In genomic region chr17:80263253-80264047, GRCh38 we compare ENCODE assay signal across 8 cellular contexts. TPM values are rescaled to one million over a fixed set of nuclear protein-coding genes. Genes with fewer than 3 reads are reported as not detected.
DNase-seq lines count a peak whose midpoint lies in the region; ATAC-seq and FAIRE-seq lines count a peak whose summit lies in the region.

No MANE protein-coding gene starts in this region.

- DNase-seq in ELR (ENCODE audit: low read depth) (peak; percentile 84), NCI-H1694 (lab: John Stamatoyannopoulos, UW) (peak; percentile 93), HTR-8/SVneo (ENCODE audit: insufficient read length, low spot score) (no peak)
- peak; percentile 97 for DNase-seq in activated CD4-positive, alpha-beta T cell treated with anti-CD3 and anti-CD28 coated beads, Interleukin-2, amount 10 ng/mL, durations not matched to agents 24 days and 14 days
- peak; percentile 67 to 84 (median 71) for DNase-seq in effector memory CD4-positive, alpha-beta T cell
- DNase-seq in stimulated activated CD8-positive, alpha-beta memory T cell treated with anti-CD3 and anti-CD28 coated beads, Interleukin-7, amount 100 ng/mL, for 48 hours (ENCODE audit: extremely low read depth in 1 of 2, low read depth in 1 of 2): peak; percentile 71 to 88

- H3K27me3 ChIP-seq in effector memory CD4-positive, alpha-beta T cell (replicated peaks; ENCODE audit: control insufficient read depth, insufficient read depth, low read length, poor library complexity, severe bottlenecking): no peaks in the 10 kb centered on the region
- H3K27me3 ChIP-seq in muscle layer of colon (ENCODE audit: control insufficient read depth in 1 of 2, insufficient read depth in 2 of 2, low read length in 2 of 2): no peaks in the 10 kb centered on the region

- peak overlapping the region; percentile 99 for H3K4me3 Mint-ChIP-seq in activated CD4-positive, alpha-beta T cell treated with anti-CD3 and anti-CD28 coated beads, Interleukin-2, amount 10 ng/mL, durations not matched to agents 24 days and 14 days

- H3K4me1 ChIP-seq in effector memory CD4-positive, alpha-beta T cell (ENCODE audit: control insufficient read depth, insufficient read depth, low read length, poor library complexity, severe bottlenecking): peaks cover 47% of the 10 kb centered on the region
- H3K4me1 ChIP-seq in muscle layer of colon (ENCODE audit: insufficient read depth, low read length): peaks cover 33% of the 10 kb centered on the region

- no peak overlapping the region for H3K9ac ChIP-seq in muscle layer of colon (ENCODE audit: low read length)

- no peaks in the 10 kb centered on the region for H3K27me3 Mint-ChIP-seq in activated CD4-positive, alpha-beta T cell treated with anti-CD3 and anti-CD28 coated beads, Interleukin-2, amount 10 ng/mL, durations not matched to agents 24 days and 14 days

- ATAC-seq in GM21825 (IDR thresholded peaks at IDR 0.05; ENCODE audit: unreplicated experiment): peak; percentile 34

- peak overlapping the region; percentile 88 for H3K27ac ChIP-seq in effector memory CD4-positive, alpha-beta T cell (ENCODE audit: insufficient read depth, low read length, poor library complexity, severe bottlenecking)
- peak overlapping the region; percentile 75 for H3K27ac ChIP-seq in muscle layer of colon (ENCODE audit: low read depth, low read length)

- H3K36me3 Mint-ChIP-seq in activated CD4-positive, alpha-beta T cell treated with anti-CD3 and anti-CD28 coated beads, Interleukin-2, amount 10 ng/mL, durations not matched to agents 24 days and 14 days (ENCODE audit: low read depth): peaks cover 36% of the 10 kb centered on the region

- H3K4me3 ChIP-seq in effector memory CD4-positive, alpha-beta T cell (ENCODE audit: insufficient read depth, low read depth, low read length, poor library complexity, severe bottlenecking): peak overlapping the region; percentile 77
- H3K4me3 ChIP-seq in muscle layer of colon (ENCODE audit: low read depth in 1 of 2, low read length in 2 of 2): peak overlapping the region; percentile 38 to 71

- no peaks in the 10 kb centered on the region for H3K9me3 ChIP-seq in effector memory CD4-positive, alpha-beta T cell (ENCODE audit: control insufficient read depth, low read length)
- no peaks in the 10 kb centered on the region for H3K9me3 ChIP-seq in muscle layer of colon (ENCODE audit: low read length)

- no peak for FAIRE-seq in HTR-8/SVneo (lab: Jason Lieb, UNC)

- peak overlapping the region; percentile 97 for H3K27ac Mint-ChIP-seq in activated CD4-positive, alpha-beta T cell treated with anti-CD3 and anti-CD28 coated beads, Interleukin-2, amount 10 ng/mL, durations not matched to agents 24 days and 14 days

- no peaks in the 10 kb centered on the region for H3K9me3 Mint-ChIP-seq in activated CD4-positive, alpha-beta T cell treated with anti-CD3 and anti-CD28 coated beads, Interleukin-2, amount 10 ng/mL, durations not matched to agents 24 days and 14 days

- intact Hi-C loops in activated CD4-positive, alpha-beta T cell treated with anti-CD3 and anti-CD28 coated beads, Interleukin-2, amount 10 ng/mL, durations not matched to agents 24 days and 14 days (cut with micrococcal nuclease): loop anchor here (1.0 to 2.0 kb wide), 2 partner anchors 10 to 45 kb away; no protein-coding TSS in a partner anchor

- H3K36me3 ChIP-seq in effector memory CD4-positive, alpha-beta T cell (ENCODE audit: control insufficient read depth, insufficient read depth, low read length): peaks cover 15% of the 10 kb centered on the region
- H3K36me3 ChIP-seq in muscle layer of colon (ENCODE audit: insufficient read depth, low read length): peaks cover 2% of the 10 kb centered on the region

- H3K4me1 Mint-ChIP-seq in activated CD4-positive, alpha-beta T cell treated with anti-CD3 and anti-CD28 coated beads, Interleukin-2, amount 10 ng/mL, durations not matched to agents 24 days and 14 days: peaks cover 46% of the 10 kb centered on the region

RNA-seq across cellular contexts. Expression of gene RNF213, which starts 2.8 kb away (rescaled TPM):
- 238 and 264 TPM in 2 replicates for total RNA-seq in activated CD4-positive, alpha-beta T cell treated with anti-CD3 and anti-CD28 coated beads, Interleukin-2, amount 10 ng/mL, durations not matched to agents 24 days and 14 days

RNA-seq across cellular contexts. Expression of gene SLC26A11, which starts 43.2 kb away (rescaled TPM):
- 4.3 and 6.2 TPM in 2 replicates for total RNA-seq in activated CD4-positive, alpha-beta T cell treated with anti-CD3 and anti-CD28 coated beads, Interleukin-2, amount 10 ng/mL, durations not matched to agents 24 days and 14 days

RNA-seq across cellular contexts. Expression of gene SGSH, which starts 43.3 kb away (rescaled TPM):
- total RNA-seq in activated CD4-positive, alpha-beta T cell treated with anti-CD3 and anti-CD28 coated beads, Interleukin-2, amount 10 ng/mL, durations not matched to agents 24 days and 14 days: 20.5 and 22.5 TPM in 2 replicates
